Comparison of ENCODE assay signal across 8 cellular contexts in the genomic region with DNA sequence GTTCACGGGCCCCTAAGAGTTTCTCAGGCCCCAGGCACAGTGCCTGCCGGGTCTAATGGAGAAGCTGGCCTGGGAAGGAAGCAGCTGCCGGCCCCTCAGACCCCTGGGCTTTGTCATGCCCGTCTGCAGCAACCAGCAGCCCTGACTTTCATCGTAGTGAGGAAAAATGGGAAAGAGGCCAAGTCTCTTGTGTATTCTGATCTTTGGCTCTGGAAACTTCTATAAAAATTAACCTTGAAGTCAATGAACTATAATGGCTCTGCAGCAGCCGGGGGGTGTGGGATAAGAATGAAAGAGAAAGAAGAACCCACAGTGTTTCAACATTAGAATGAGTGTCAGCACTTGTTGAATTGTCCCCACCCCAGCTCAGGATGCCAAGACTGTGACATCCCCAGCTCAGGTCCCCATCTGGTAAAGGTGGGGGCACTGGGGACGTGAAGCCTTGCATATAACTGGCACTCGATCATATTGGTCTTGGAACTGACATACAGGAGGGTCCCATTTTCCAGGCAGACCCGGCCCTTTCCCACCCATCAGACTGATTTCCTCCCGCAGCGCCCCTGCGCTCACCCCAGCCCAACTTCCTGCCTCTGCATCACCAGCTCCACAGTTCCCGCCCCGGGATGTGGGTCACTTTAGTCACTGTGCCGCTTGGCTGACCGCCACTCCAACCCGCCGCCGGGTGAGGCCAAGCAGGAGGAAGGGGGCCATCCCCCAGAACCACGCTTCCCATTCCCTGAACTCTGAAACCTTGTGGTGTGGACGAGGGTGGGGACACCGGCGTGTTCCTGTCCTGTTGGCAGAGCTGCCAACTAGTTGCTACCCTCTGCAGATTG. TPM values are rescaled to one million over a fixed set of nuclear protein-coding genes. Genes with fewer than 3 reads are reported as not detected.
DNase-seq lines count a peak whose midpoint lies in the region; ATAC-seq and FAIRE-seq lines count a peak whose summit lies in the region.

No MANE protein-coding gene starts in this region.

- H3K27ac Mint-ChIP-seq in activated naive CD8-positive, alpha-beta T cell treated with anti-CD3 and anti-CD28 coated beads, Interleukin-2, amount 50 U/mL, for 24 hours = no peak overlapping the region

- H3K36me3 ChIP-seq in Karpas-422 (ENCODE audit: insufficient read depth, low read length) = no peaks in the 10 kb centered on the region

- H3K9me3 Mint-ChIP-seq in activated naive CD8-positive, alpha-beta T cell treated with anti-CD3 and anti-CD28 coated beads, Interleukin-2, amount 50 U/mL, for 24 hours = no peaks in the 10 kb centered on the region

- no peak overlapping the region for H2AFZ ChIP-seq in Karpas-422 (ENCODE audit: low read length)

- no peaks in the 10 kb centered on the region for H3K9me2 ChIP-seq in Karpas-422 (replicated peaks; ENCODE audit: insufficient read depth, low read length)

- no peaks in the 10 kb centered on the region for H3K27me3 ChIP-seq in Karpas-422 (ENCODE audit: low read length)

- no peaks in the 10 kb centered on the region for H3K9me3 ChIP-seq in Karpas-422 (ENCODE audit: low read length)

- H3K27me3 Mint-ChIP-seq in activated naive CD8-positive, alpha-beta T cell treated with anti-CD3 and anti-CD28 coated beads, Interleukin-2, amount 50 U/mL, for 24 hours = peaks cover 12% of the 10 kb centered on the region

- FAIRE-seq in GM19239 (lab: Jason Lieb, UNC) = peak; percentile 51

- peak overlapping the region; percentile 48 for H3K4me3 Mint-ChIP-seq in activated naive CD8-positive, alpha-beta T cell treated with anti-CD3 and anti-CD28 coated beads, Interleukin-2, amount 50 U/mL, for 24 hours

- peak; percentile 58 for ATAC-seq in activated naive CD8-positive, alpha-beta T cell treated with anti-CD3 and anti-CD28 coated beads, Interleukin-2, amount 50 U/mL, for 24 hours

- peaks cover 13% of the 10 kb centered on the region for H3K4me1 Mint-ChIP-seq in activated naive CD8-positive, alpha-beta T cell treated with anti-CD3 and anti-CD28 coated beads, Interleukin-2, amount 50 U/mL, for 24 hours

- H3K27ac ChIP-seq in Karpas-422 (ENCODE audit: low read length) = no peak overlapping the region

- no peak overlapping the region for H3K4me3 ChIP-seq in Karpas-422 (ENCODE audit: low read length)

- no peak overlapping the region for H3K4me2 ChIP-seq in Karpas-422 (ENCODE audit: low read depth, low read length, poor library complexity, severe bottlenecking)

- H3K9ac ChIP-seq in Karpas-422 (ENCODE audit: low read length) = no peak overlapping the region

- H3K79me2 ChIP-seq in Karpas-422 (ENCODE audit: low read length) = no peaks in the 10 kb centered on the region

- no peaks in the 10 kb centered on the region for H3K4me1 ChIP-seq in Karpas-422 (ENCODE audit: low read length)

- H4K20me1 ChIP-seq in Karpas-422 (ENCODE audit: insufficient read depth, low read depth, low read length) = no peaks in the 10 kb centered on the region

- no peaks in the 10 kb centered on the region for H3K36me3 Mint-ChIP-seq in activated naive CD8-positive, alpha-beta T cell treated with anti-CD3 and anti-CD28 coated beads, Interleukin-2, amount 50 U/mL, for 24 hours (ENCODE audit: low read depth)

- DNase-seq in AG08396 (ENCODE audit: low spot score) (peak; percentile 72), GM19239 (ENCODE audit: insufficient read length, low spot score) (peak; percentile 76), NCI-H1092 treated with DMSO at 0.1 percent for 48 hours (lab: John Stamatoyannopoulos, UW) (peak; percentile 77), iris pigment epithelial cell (ENCODE audit: low read depth) (peak; percentile 74), NCI-H1048 (lab: John Stamatoyannopoulos, UW) (no peak), Karpas-422 (no peak)
- peak; percentile 39 for DNase-seq in activated naive CD8-positive, alpha-beta T cell treated with anti-CD3 and anti-CD28 coated beads, Interleukin-2, amount 50 U/mL, for 24 hours
- DNase-seq in stimulated activated CD8-positive, alpha-beta memory T cell treated with anti-CD3 and anti-CD28 coated beads, Interleukin-4, amount 100 ng/mL, for 48 hours = peak; percentile 67

RNA-seq across cellular contexts. Expression of a gene that starts 12.7 kb away (rescaled TPM):
- 0.11 and 0.15 TPM in 2 replicates for total RNA-seq in Karpas-422 (2014; rRNA removed; shearing (Covaris generic); ENCODE audit: low replicate concordance)

Comparison
In these comparisons a context has a peak if more than half of its experiments do, and no peak if none do; other contexts are left out.
1. DNase-seq: peak in AG08396 (single experiment), GM19239 (single experiment), NCI-H1092 treated with DMSO at 0.1 percent for 48 hours (single experiment), activated naive CD8-positive, alpha-beta T cell treated with anti-CD3 and anti-CD28 coated beads, Interleukin-2, amount 50 U/mL, for 24 hours (single experiment), iris pigment epithelial cell (single experiment) and stimulated activated CD8-positive, alpha-beta memory T cell treated with anti-CD3 and anti-CD28 coated beads, Interleukin-4, amount 100 ng/mL, for 48 hours (single experiment); none in NCI-H1048 (single experiment) and Karpas-422 (single experiment).